9 cellular contexts compared by ENCODE assay signal in the genomic region with DNA sequence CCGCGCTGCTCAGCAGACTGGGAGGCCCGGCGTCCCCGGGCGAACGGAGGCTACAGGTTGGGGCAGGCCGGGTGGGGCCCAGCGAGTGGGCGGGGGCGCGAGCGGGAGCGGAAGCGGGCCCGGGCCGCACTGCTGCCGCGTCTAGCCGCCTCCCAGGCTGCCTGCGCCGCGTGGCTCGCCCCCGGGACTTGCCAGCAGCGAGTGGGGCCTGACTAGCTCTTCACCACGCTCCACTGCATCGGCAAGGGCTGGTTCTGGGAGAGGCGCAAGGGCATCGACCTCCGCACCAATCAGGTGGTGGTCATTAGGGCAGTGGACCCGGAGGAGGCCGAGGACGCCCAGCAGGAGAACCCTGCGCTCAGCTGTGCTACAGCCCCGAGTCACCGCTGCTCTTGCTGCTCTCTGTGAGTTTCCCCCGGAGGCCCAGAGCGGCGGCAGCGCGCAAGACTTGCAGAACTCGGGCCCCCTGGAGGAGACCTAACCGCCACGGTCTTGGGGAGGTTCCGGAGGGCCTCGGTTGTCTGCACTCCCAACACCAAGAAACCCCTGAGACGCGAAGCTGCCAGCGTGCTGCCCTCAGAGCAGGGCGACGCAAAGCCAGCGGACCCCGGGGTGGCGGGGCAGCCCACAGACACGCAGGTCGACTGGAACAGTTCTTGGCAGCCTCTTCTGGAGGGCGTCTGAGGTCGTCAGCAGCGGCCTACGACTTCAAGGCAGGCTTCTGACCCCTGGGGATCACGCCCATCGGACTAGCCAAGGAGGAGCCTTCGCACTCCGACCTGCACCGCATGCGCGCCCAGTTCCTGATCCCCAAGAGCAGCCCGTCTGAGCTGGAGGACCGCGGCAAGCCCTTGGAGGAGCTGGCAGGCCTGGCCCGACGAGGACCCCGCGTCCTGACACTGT. TPM values are rescaled to one million over a fixed set of nuclear protein-coding genes. Genes with fewer than 3 reads are reported as not detected.
DNase-seq lines count a peak whose midpoint lies in the region; ATAC-seq and TF ChIP-seq lines count a peak whose summit lies in the region.
"Had no signal": no experiment of that assay in that cellular context is flagged by ENCODE, and none has a peak within 500 bp of the region (broad histone marks: within the 10 kb centered on the region; RNA-seq: fewer than 3 reads in every experiment).

No MANE protein-coding gene starts in this region.

- H3K36me3 ChIP-seq in heart right ventricle: no peaks in the 10 kb centered on the region
- H3K36me3 ChIP-seq: cardiac muscle cell had no signal

- H3K4me1 Mint-ChIP-seq in HFFc6 (ENCODE audit: low read depth): peaks cover 20% of the 10 kb centered on the region

- H3K9me3 ChIP-seq in heart right ventricle: peaks cover 0 to 13% (median 0%) of the 10 kb centered on the region in 11 donors

- H3K27ac ChIP-seq in heart right ventricle: peak overlapping the region in 2 of 10 donors; percentile 31 to 53
- H3K27ac ChIP-seq: cardiac muscle cell had no signal

- H3K27ac Mint-ChIP-seq in HFFc6: no peak overlapping the region

- H3K9me3 Mint-ChIP-seq in HFFc6: peaks cover 16% of the 10 kb centered on the region

- 11 to 13% methylated on average over 75 of the region's 75 CpGs for WGBS in heart right ventricle, 2 donors

- no peak overlapping the region for H3K4me3 Mint-ChIP-seq in HFFc6

- H3K27me3 ChIP-seq in heart right ventricle: peaks cover 0 to 54% (median 31%) of the 10 kb centered on the region in 7 donors
- H3K27me3 ChIP-seq: cardiac muscle cell had no signal

- peaks cover 4% of the 10 kb centered on the region for H3K27me3 Mint-ChIP-seq in HFFc6 (ENCODE audit: insufficient read depth)

- H3K4me1 ChIP-seq in heart right ventricle: peaks cover 0 to 38% (median 21%) of the 10 kb centered on the region in 9 donors

- H3K36me3 Mint-ChIP-seq in HFFc6 (ENCODE audit: low read depth): peaks cover 17% of the 10 kb centered on the region

- DNase-seq in activated T-helper 1 cell treated with anti-CD3 and anti-CD28 coated beads, Interleukin-2, amount 50 U/mL, for 16 hours (ENCODE audit: low read depth in 1 of 2, low spot score in 1 of 2): peak; percentile 23 to 37
- DNase-seq in heart right ventricle (peak; percentile 13 to 31), HFFc6 (no peak), NCI-H2029 (lab: John Stamatoyannopoulos, UW) (no peak)
- peak; percentile 56 for DNase-seq in stimulated activated CD4-positive, alpha-beta T cell treated with anti-CD3 and anti-CD28 coated beads, Interleukin-12 subunit alpha, Interleukin-12 subunit beta, amount 100 ng/mL, for 4 hours

- intact Hi-C loops in heart right ventricle (cut with DNase I): no loop called here

- peak; percentile 51 for ATAC-seq in GM21423 (IDR thresholded peaks at IDR 0.05; ENCODE audit: unreplicated experiment)
- ATAC-seq in heart right ventricle: peak; percentile 45 to 77 (median 68)
- no peak for ATAC-seq in GM19035 (IDR thresholded peaks at IDR 0.05; ENCODE audit: unreplicated experiment)
- ATAC-seq in HG03520 (IDR thresholded peaks at IDR 0.05; ENCODE audit: unreplicated experiment): no peak

- TF ChIP-seq CTCF in heart right ventricle (IDR thresholded peaks at IDR 0.05) (no peak), HFFc6 (IDR thresholded peaks at IDR 0.05) (no peak)

- peak overlapping the region; percentile 14 to 51 (median 43) for H3K4me3 ChIP-seq in heart right ventricle
- H3K4me3 ChIP-seq: cardiac muscle cell had no signal

RNA-seq across cellular contexts. Expression of a gene that starts 27.2 kb away (rescaled TPM):
- total RNA-seq in heart right ventricle: 10 to 100 TPM; 10.5 to 19.5 (median 13.5) TPM
- 10 to 100 TPM; 11.8 to 16.6 TPM for polyA plus RNA-seq in heart right ventricle
- total RNA-seq in HFFc6 (2021; fragmentation: NEBNext Ultra II Directional; extraction: Animal tissue kit (Norgen Biotek cat#: 25700)): 10 to 100 TPM; 21.1 to 24.4 (median 23.2) TPM

RNA-seq across cellular contexts. Expression of a gene that starts 36.5 kb away (rescaled TPM):
- total RNA-seq in heart right ventricle: 10 to 100 TPM; 15.0 to 24.6 (median 17.7) TPM
- 10 to 100 TPM; 11.0 to 23.1 TPM for polyA plus RNA-seq in heart right ventricle
- 10 to 100 TPM; 54.8 to 61.8 (median 58.0) TPM for total RNA-seq in HFFc6 (2021; fragmentation: NEBNext Ultra II Directional; extraction: Animal tissue kit (Norgen Biotek cat#: 25700))

Comparison
In these comparisons a context has a peak if more than half of its experiments do, and no peak if none do; other contexts are left out.
1. ATAC-seq: peak in GM21423 (single experiment) and heart right ventricle (8 of 8); none in GM19035 (single experiment) and HG03520 (single experiment).
2. DNase-seq: peak in activated T-helper 1 cell treated with anti-CD3 and anti-CD28 coated beads, Interleukin-2, amount 50 U/mL, for 16 hours (2 of 2), heart right ventricle (2 of 2) and stimulated activated CD4-positive, alpha-beta T cell treated with anti-CD3 and anti-CD28 coated beads, Interleukin-12 subunit alpha, Interleukin-12 subunit beta, amount 100 ng/mL, for 4 hours (single experiment); none in HFFc6 (single experiment) and NCI-H2029 (single experiment).